ENCODE assay signal across 8 cellular contexts in the genomic region with DNA sequence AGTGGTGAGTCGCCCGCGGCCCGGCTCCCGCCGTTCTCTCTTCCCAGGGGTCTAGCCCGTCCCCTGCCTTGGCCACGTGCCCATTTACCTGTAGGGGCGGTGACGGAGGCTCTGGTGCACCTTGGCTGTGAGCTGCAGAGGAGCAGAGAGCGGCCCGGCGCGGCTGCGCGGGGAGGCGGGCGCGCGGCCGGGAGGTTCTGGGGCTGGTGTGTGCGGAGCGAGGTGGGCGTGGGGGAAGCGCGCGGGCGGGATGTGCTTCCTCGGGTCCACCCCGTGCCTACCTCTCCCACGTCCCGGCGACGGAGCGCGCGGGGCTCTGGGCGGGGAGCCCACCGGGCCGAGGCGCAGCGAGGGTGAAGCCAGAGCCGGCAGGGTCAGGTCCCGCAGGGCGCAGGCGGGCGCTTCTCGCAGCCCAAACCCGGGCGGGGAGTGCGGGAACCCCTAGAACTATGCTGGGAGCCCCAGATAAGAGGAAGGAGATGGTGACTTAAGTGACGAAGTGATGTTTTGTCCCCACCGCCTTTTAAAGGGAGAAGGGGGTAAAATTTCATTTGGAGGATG. TPM values are rescaled to one million over a fixed set of nuclear protein-coding genes. Genes with fewer than 3 reads are reported as not detected.
DNase-seq lines count a peak whose midpoint lies in the region; ATAC-seq and TF ChIP-seq lines count a peak whose summit lies in the region.

No MANE protein-coding gene starts in this region.

- peak overlapping the region; percentile 89 for H3K9ac ChIP-seq in ES-I3 (ENCODE audit: low read depth, low read length)
- peak overlapping the region; percentile 67 for H3K9ac ChIP-seq in H9 (ENCODE audit: extremely low read depth, insufficient read length, low read length)

- no CpG with 5 or more reads among the region's 53 CpGs for WGBS in H9 (ENCODE audit: extremely low coverage, insufficient read length, low lambda C conversion rate)

- no peak overlapping the region for H2AK5ac ChIP-seq in H9 (ENCODE audit: insufficient read length, low read length)

- H3K9me3 Mint-ChIP-seq in H9, result no peaks in the 10 kb centered on the region; a peak in 1 of 5 replicates
- no peaks in the 10 kb centered on the region for H3K9me3 Mint-ChIP-seq in activated T-helper 1 cell treated with anti-CD3 and anti-CD28 coated beads, Interleukin-12 subunit alpha, Interleukin-12 subunit beta, Interleukin-2, Interleukin-4 antibody, amounts not matched to agents 30 ng/mL and 10 ng/mL and 1 ng/mL, durations not matched to agents 14 hours and 24 hours and 36 hours

- H4K8ac ChIP-seq in H9 (replicated peaks; ENCODE audit: insufficient read length, low read depth, low read length), result no peak overlapping the region

- peak overlapping the region; percentile 18 for H4K5ac ChIP-seq in H9 (ENCODE audit: insufficient read length, low read depth, low read length)

- peak; percentile 36 for ATAC-seq in foreskin keratinocyte
- ATAC-seq in omental fat pad (ENCODE audit: low FRiP score), result peak; percentile 34

- no peak overlapping the region for H3K4ac ChIP-seq in H9 (ENCODE audit: low read depth, low read length)

- H3K27ac Mint-ChIP-seq in H9, result peak overlapping the region in 2 of 3 experiments; percentile 67 to 89; a peak in 2 of 7 replicates
- peak overlapping the region; percentile 96 for H3K27ac Mint-ChIP-seq in activated T-helper 1 cell treated with anti-CD3 and anti-CD28 coated beads, Interleukin-12 subunit alpha, Interleukin-12 subunit beta, Interleukin-2, Interleukin-4 antibody, amounts not matched to agents 30 ng/mL and 10 ng/mL and 1 ng/mL, durations not matched to agents 14 hours and 24 hours and 36 hours

- peak; percentile 91 for DNase-seq in H9
- DNase-seq in NCI-H128 (lab: John Stamatoyannopoulos, UW; ENCODE audit: unreplicated experiment), result peak; percentile 12
- peak; percentile 47 for DNase-seq in activated T-helper 1 cell treated with anti-CD3 and anti-CD28 coated beads, Interleukin-12 subunit alpha, Interleukin-12 subunit beta, Interleukin-2, Interleukin-4 antibody, amounts not matched to agents 30 ng/mL and 10 ng/mL and 1 ng/mL, durations not matched to agents 14 hours and 24 hours and 36 hours (ENCODE audit: low spot score)
- peak in 1 of 2 donors; percentile 75 for DNase-seq in foreskin keratinocyte
- DNase-seq in omental fat pad (ENCODE audit: low spot score), result no peak
- DNase-seq in 8988T, result no peak
- DNase-seq in GM10266 (ENCODE audit: extremely low spot score), result no peak

- H3K9me3 ChIP-seq in ES-I3 (ENCODE audit: control insufficient read depth, insufficient read depth, low read length) (no peaks in the 10 kb centered on the region), H9 (ENCODE audit: control insufficient read depth, low read depth, low read length) (no peaks in the 10 kb centered on the region)

- no peak overlapping the region for H3T11ph ChIP-seq in H9 (ENCODE audit: low read length)

- no peak overlapping the region for H2AFZ ChIP-seq in H9 (ENCODE audit: low read length)

- no peak overlapping the region for H4K91ac ChIP-seq in H9 (ENCODE audit: insufficient read length, low read depth, low read length)

- peaks cover 14% of the 10 kb centered on the region for H3K23me2 ChIP-seq in H9 (ENCODE audit: insufficient read length, low read depth, low read length, poor library complexity, severe bottlenecking)

- H3K56ac ChIP-seq in H9 (ENCODE audit: insufficient read length, low read depth, low read length), result no peak overlapping the region

- H3K14ac ChIP-seq in H9 (ENCODE audit: insufficient read depth, low read length), result peak overlapping the region; percentile 93

- H4K20me1 ChIP-seq in H9 (ENCODE audit: control insufficient read depth, insufficient read depth, insufficient read length), result no peaks in the 10 kb centered on the region

- peak overlapping the region; percentile 95 for H3K18ac ChIP-seq in H9 (ENCODE audit: insufficient read length, low read depth, low read length)

- H2BK5ac ChIP-seq in H9 (ENCODE audit: insufficient read length, low read length), result no peak overlapping the region

- H3K27ac ChIP-seq in H9 (ENCODE audit: insufficient read length, low read depth, low read length) (peak overlapping the region; percentile 63), foreskin keratinocyte (peak overlapping the region; percentile 65)

- H2BK12ac ChIP-seq in H9 (ENCODE audit: insufficient read length, low read depth, low read length), result no peak overlapping the region

- no peaks in the 10 kb centered on the region for H3K79me1 ChIP-seq in H9 (ENCODE audit: insufficient read depth, low read depth, low read length, poor library complexity, severe bottlenecking)

- H2BK120ac ChIP-seq in H9 (ENCODE audit: low read depth, low read length, poor library complexity, severe bottlenecking), result no peak overlapping the region

- H3K36me3 Mint-ChIP-seq in H9 (ENCODE audit: insufficient read depth in 1 of 3, low read depth in 3 of 3), result peaks cover 16 to 39% (median 36%) of the 10 kb centered on the region in 3 experiments; a peak in 6 of 7 replicates
- peaks cover 33% of the 10 kb centered on the region for H3K36me3 Mint-ChIP-seq in activated T-helper 1 cell treated with anti-CD3 and anti-CD28 coated beads, Interleukin-12 subunit alpha, Interleukin-12 subunit beta, Interleukin-2, Interleukin-4 antibody, amounts not matched to agents 30 ng/mL and 10 ng/mL and 1 ng/mL, durations not matched to agents 14 hours and 24 hours and 36 hours (ENCODE audit: low read depth)

- peak overlapping the region; percentile 94 for H3K4me2 ChIP-seq in H9 (ENCODE audit: insufficient read depth, insufficient read length, low read length)

- peaks cover 41% of the 10 kb centered on the region for H3K36me3 ChIP-seq in ES-I3 (ENCODE audit: insufficient read depth, low read length)

- no peak overlapping the region for H3K23ac ChIP-seq in H9 (ENCODE audit: insufficient read length, low read depth, low read length)

- 0 out of 2 replicates have a peak, but pooled peaks cover 2% of the 10 kb centered on the region for H3K79me2 ChIP-seq in H9 (ENCODE audit: insufficient read depth, low read length)

- no peaks in the 10 kb centered on the region for H3K27me3 ChIP-seq in H9 (ENCODE audit: insufficient read depth, low read length)
- H3K27me3 ChIP-seq in foreskin keratinocyte, result no peaks in the 10 kb centered on the region

- peaks cover 45% of the 10 kb centered on the region for H3K4me1 ChIP-seq in ES-I3 (ENCODE audit: insufficient read depth, low read length)
- H3K4me1 ChIP-seq in H9 (ENCODE audit: insufficient read depth, low read length), result peaks cover 9% of the 10 kb centered on the region; the same call in 1 of the 2 replicates
- H3K4me1 ChIP-seq in foreskin keratinocyte, result peaks cover 37% of the 10 kb centered on the region

- H2BK20ac ChIP-seq in H9 (ENCODE audit: low read depth, low read length, poor library complexity, severe bottlenecking), result no peak overlapping the region

- no peak for TF ChIP-seq CTCF in H9 (conservative IDR thresholded peaks at IDR 0.05)
- no peak for TF ChIP-seq CTCF in foreskin keratinocyte (conservative IDR thresholded peaks at IDR 0.05)
- no peak for TF ChIP-seq CTCF in omental fat pad (IDR thresholded peaks at IDR 0.05)
- TF ChIP-seq CTCF in GM10266 (IDR thresholded peaks at IDR 0.05; ENCODE audit: control insufficient read depth, insufficient read depth, low read depth, missing control alignments), result no peak

- H2BK15ac ChIP-seq in H9 (ENCODE audit: low read depth, low read length), result no peak overlapping the region

- H3K4me3 Mint-ChIP-seq in H9, result peak overlapping the region; percentile 79 to 89
- H3K4me3 Mint-ChIP-seq in activated T-helper 1 cell treated with anti-CD3 and anti-CD28 coated beads, Interleukin-12 subunit alpha, Interleukin-12 subunit beta, Interleukin-2, Interleukin-4 antibody, amounts not matched to agents 30 ng/mL and 10 ng/mL and 1 ng/mL, durations not matched to agents 14 hours and 24 hours and 36 hours, result peak overlapping the region; percentile 87

- intact Hi-C loops in activated T-helper 1 cell treated with anti-CD3 and anti-CD28 coated beads, Interleukin-12 subunit alpha, Interleukin-12 subunit beta, Interleukin-2, Interleukin-4 antibody, amounts not matched to agents 30 ng/mL and 10 ng/mL and 1 ng/mL, durations not matched to agents 14 hours and 24 hours and 36 hours (cut with micrococcal nuclease), result loop anchor here (1.0 to 5.0 kb wide), 5 partner anchors 8 to 607 kb away; partner anchors contain the start of gene HUS1

- peaks cover 44 to 53% of the 10 kb centered on the region in 2 experiments for H3K4me1 Mint-ChIP-seq in H9
- H3K4me1 Mint-ChIP-seq in activated T-helper 1 cell treated with anti-CD3 and anti-CD28 coated beads, Interleukin-12 subunit alpha, Interleukin-12 subunit beta, Interleukin-2, Interleukin-4 antibody, amounts not matched to agents 30 ng/mL and 10 ng/mL and 1 ng/mL, durations not matched to agents 14 hours and 24 hours and 36 hours (ENCODE audit: low read depth), result peaks cover 84% of the 10 kb centered on the region

- H3K27me3 Mint-ChIP-seq in H9 (ENCODE audit: low read depth), result no peaks in the 10 kb centered on the region; the same call in none of the 2 replicates
- no peaks in the 10 kb centered on the region for H3K27me3 Mint-ChIP-seq in activated T-helper 1 cell treated with anti-CD3 and anti-CD28 coated beads, Interleukin-12 subunit alpha, Interleukin-12 subunit beta, Interleukin-2, Interleukin-4 antibody, amounts not matched to agents 30 ng/mL and 10 ng/mL and 1 ng/mL, durations not matched to agents 14 hours and 24 hours and 36 hours (ENCODE audit: insufficient read depth)

RNA-seq across cellular contexts. Expression of gene UPP1, which starts 0.4 kb away (rescaled TPM):
- total RNA-seq in H9 (2021), result 34.2 and 36.4 TPM in 2 replicates
- total RNA-seq in activated T-helper 1 cell treated with anti-CD3 and anti-CD28 coated beads, Interleukin-12 subunit alpha, Interleukin-12 subunit beta, Interleukin-2, Interleukin-4 antibody, amounts not matched to agents 30 ng/mL and 10 ng/mL and 1 ng/mL, durations not matched to agents 14 hours and 24 hours and 36 hours, result 51.6 and 55.4 TPM in 2 replicates
- total RNA-seq in foreskin keratinocyte, result 165 and 226 TPM in 2 replicates
- polyA plus RNA-seq in foreskin keratinocyte, result 232 and 331 TPM in 2 replicates
- total RNA-seq in omental fat pad, result 100 to 1,000 TPM in 1 of 4 donors, 10 to 100 TPM in 3; 26.1 to 114 (median 32.6) TPM

RNA-seq across cellular contexts. Expression of gene C7orf57, which starts 54.2 kb away (rescaled TPM):
- total RNA-seq in H9 (2021), result 0.35 TPM in 1 of 2 replicates, not detected in the other
- 0.10 and 0.31 TPM in 2 replicates for total RNA-seq in activated T-helper 1 cell treated with anti-CD3 and anti-CD28 coated beads, Interleukin-12 subunit alpha, Interleukin-12 subunit beta, Interleukin-2, Interleukin-4 antibody, amounts not matched to agents 30 ng/mL and 10 ng/mL and 1 ng/mL, durations not matched to agents 14 hours and 24 hours and 36 hours
- total RNA-seq in foreskin keratinocyte, result 0.28 and 0.44 TPM in 2 replicates
- 0.17 and 0.20 TPM in 2 replicates for polyA plus RNA-seq in foreskin keratinocyte
- total RNA-seq in omental fat pad, result under 1 TPM in 1 of 4 donors, not detected in 3; 0.24 TPM

Comparison
In these comparisons a context has a peak if more than half of its experiments do, and no peak if none do; other contexts are left out.
1. DNase-seq: peak in H9 (single experiment), NCI-H128 (single experiment) and activated T-helper 1 cell treated with anti-CD3 and anti-CD28 coated beads, Interleukin-12 subunit alpha, Interleukin-12 subunit beta, Interleukin-2, Interleukin-4 antibody, amounts not matched to agents 30 ng/mL and 10 ng/mL and 1 ng/mL, durations not matched to agents 14 hours and 24 hours and 36 hours (single experiment); none in omental fat pad (single experiment), 8988T (single experiment) and GM10266 (single experiment).